Comparison of ENCODE assay signal across 13 cellular contexts in the genomic region with DNA sequence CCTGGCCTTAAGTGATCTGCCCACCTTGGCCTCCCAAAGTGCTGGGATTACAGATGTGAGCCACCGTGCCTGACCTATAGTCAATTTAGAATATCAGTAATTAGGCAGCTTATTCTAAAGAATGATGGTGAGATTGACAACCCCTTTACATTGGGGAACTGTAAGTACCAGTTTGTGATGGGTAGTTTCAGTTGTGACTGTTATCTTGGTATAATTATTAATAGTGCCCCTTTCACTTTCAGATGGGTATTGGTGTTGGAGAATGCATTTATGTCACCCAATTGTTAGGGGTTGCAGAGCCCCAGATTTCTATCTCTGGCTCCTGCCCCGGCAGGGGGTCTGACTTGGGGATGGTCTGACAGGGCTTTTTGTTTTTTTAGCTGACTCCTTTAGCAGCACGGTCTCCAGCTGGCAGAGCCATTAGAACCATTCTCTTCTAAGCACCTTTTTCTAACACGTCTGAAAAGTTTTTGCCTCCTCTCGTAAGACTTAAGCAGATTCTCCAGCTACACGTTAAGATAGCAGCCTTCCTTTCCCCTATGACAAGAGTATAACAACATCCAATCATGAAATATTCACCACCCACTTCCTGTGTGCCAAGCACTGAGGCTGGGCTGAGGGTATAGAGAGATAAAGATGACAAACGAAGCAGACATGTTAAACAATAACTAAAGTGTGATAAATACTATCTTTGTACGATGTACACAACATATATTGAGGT.
DNase-seq lines count a peak whose midpoint lies in the region; ATAC-seq lines count a peak whose summit lies in the region.
"Had no signal": no experiment of that assay in that cellular context is flagged by ENCODE, and none has a peak within 500 bp of the region (broad histone marks: within the 10 kb centered on the region; RNA-seq: fewer than 3 reads in every experiment).

No MANE protein-coding gene starts in this region.

- H3K4me1 ChIP-seq in neuronal stem cell (ENCODE audit: control insufficient read depth in 2 of 2, insufficient read depth in 1 of 2, low read depth in 1 of 2, low read length in 2 of 2): peaks cover 9 to 14% of the 10 kb centered on the region in 2 donors

- H4K8ac ChIP-seq in neuronal stem cell (ENCODE audit: low read depth, low read length): no peak overlapping the region

- no peak overlapping the region for H3K4ac ChIP-seq in neuronal stem cell (ENCODE audit: low read length)

- ATAC-seq in GM21528 (IDR thresholded peaks at IDR 0.05; ENCODE audit: low FRiP score, unreplicated experiment): peak; percentile 70
- peak; percentile 41 for ATAC-seq in HG03442 (IDR thresholded peaks at IDR 0.05; ENCODE audit: unreplicated experiment)
- ATAC-seq: activated T-cell treated with anti-CD3 and anti-CD28 coated beads, Interleukin-2, amount 50 U/mL, for 4 hours; HepG2 had no signal

- no peak overlapping the region for H3K4me3 ChIP-seq in neuronal stem cell (ENCODE audit: low read length in 2 of 2)
- H3K4me3 ChIP-seq in MG63: no peak overlapping the region

- no peak overlapping the region for H2BK5ac ChIP-seq in neuronal stem cell (ENCODE audit: low read length)

- POLR2A ChIA-PET in activated CD4-positive, alpha-beta memory T cell treated with anti-CD3 and anti-CD28 coated beads, Interleukin-2, amount 10 ng/mL, durations not matched to agents 7 days and 5 days (lab: Charles Lee): no interaction called here
- POLR2A ChIA-PET in activated CD4-positive, alpha-beta memory T cell treated with anti-CD3 and anti-CD28 coated beads for 36 hours (lab: Charles Lee): no interaction called here

- no peak overlapping the region for H4K91ac ChIP-seq in neuronal stem cell (ENCODE audit: low read depth, low read length, poor library complexity)

- H3K14ac ChIP-seq in neuronal stem cell (ENCODE audit: low read length): no peak overlapping the region

- H3K4me1 Mint-ChIP-seq in activated CD4-positive, alpha-beta memory T cell treated with anti-CD3 and anti-CD28 coated beads, Interleukin-2, amount 10 ng/mL, durations not matched to agents 7 days and 5 days: peaks cover 36% of the 10 kb centered on the region
- H3K4me1 Mint-ChIP-seq in activated CD4-positive, alpha-beta memory T cell treated with anti-CD3 and anti-CD28 coated beads for 36 hours (ENCODE audit: low read depth): peaks cover 21% of the 10 kb centered on the region

- no CpG with 5 or more reads among the region's 8 CpGs for WGBS in neuronal stem cell (ENCODE audit: extremely low coverage in 2 of 2, insufficient read length in 2 of 2, insufficient replicate concordance in 1 of 2), 2 donors

- peak overlapping the region; percentile 18 for H3K27ac Mint-ChIP-seq in activated CD4-positive, alpha-beta memory T cell treated with anti-CD3 and anti-CD28 coated beads, Interleukin-2, amount 10 ng/mL, durations not matched to agents 7 days and 5 days
- H3K27ac Mint-ChIP-seq in activated CD4-positive, alpha-beta memory T cell treated with anti-CD3 and anti-CD28 coated beads for 36 hours: no peak overlapping the region

- H3K79me1 ChIP-seq in neuronal stem cell (ENCODE audit: low read depth, low read length): no peaks in the 10 kb centered on the region

- H3K9me3 ChIP-seq in neuronal stem cell (replicated peaks in 1 of 2; ENCODE audit: control insufficient read depth in 2 of 2, insufficient read depth in 1 of 2, low read depth in 1 of 2, low read length in 2 of 2): no peaks in the 10 kb centered on the region
- no peaks in the 10 kb centered on the region for H3K9me3 ChIP-seq in MG63

- intact Hi-C loops in activated CD4-positive, alpha-beta memory T cell treated with anti-CD3 and anti-CD28 coated beads for 36 hours (cut with micrococcal nuclease): no loop called here

- no peak overlapping the region for H3K4me2 ChIP-seq in neuronal stem cell (ENCODE audit: insufficient read depth, low read length, poor library complexity, severe bottlenecking)

- H2BK120ac ChIP-seq in neuronal stem cell (ENCODE audit: low read depth, low read length): no peak overlapping the region

- peak overlapping the region; percentile 24 for H3K27ac ChIP-seq in neuronal stem cell (replicated peaks; ENCODE audit: low read length)

- no peak overlapping the region for H3K9ac ChIP-seq in neuronal stem cell (ENCODE audit: low read depth, low read length, poor library complexity)

- H3K27me3 ChIP-seq in neuronal stem cell (ENCODE audit: control insufficient read depth in 3 of 3, insufficient read depth in 3 of 3, low read depth in 1 of 3, low read length in 3 of 3): no peaks in the 10 kb centered on the region
- H3K27me3 ChIP-seq in MG63: no peaks in the 10 kb centered on the region

- no peak overlapping the region for H2AFZ ChIP-seq in neuronal stem cell (ENCODE audit: low read length)

- no peaks in the 10 kb centered on the region for H3K9me3 Mint-ChIP-seq in activated CD4-positive, alpha-beta memory T cell treated with anti-CD3 and anti-CD28 coated beads, Interleukin-2, amount 10 ng/mL, durations not matched to agents 7 days and 5 days
- no peaks in the 10 kb centered on the region for H3K9me3 Mint-ChIP-seq in activated CD4-positive, alpha-beta memory T cell treated with anti-CD3 and anti-CD28 coated beads for 36 hours
- H3K9me3 Mint-ChIP-seq: activated T-cell treated with anti-CD3 and anti-CD28 coated beads, Interleukin-2, amount 50 U/mL, for 4 hours had no signal

- H2AK5ac ChIP-seq in neuronal stem cell (ENCODE audit: low read depth, low read length): no peak overlapping the region

- no peaks in the 10 kb centered on the region for H3K36me3 ChIP-seq in neuronal stem cell (replicated peaks in 1 of 2; ENCODE audit: control insufficient read depth in 2 of 2, insufficient read depth in 2 of 2, low read length in 2 of 2)
- H3K36me3 ChIP-seq in MG63: peaks cover 2% of the 10 kb centered on the region

- no peak overlapping the region for H3K4me3 Mint-ChIP-seq in activated CD4-positive, alpha-beta memory T cell treated with anti-CD3 and anti-CD28 coated beads, Interleukin-2, amount 10 ng/mL, durations not matched to agents 7 days and 5 days
- no peak overlapping the region for H3K4me3 Mint-ChIP-seq in activated CD4-positive, alpha-beta memory T cell treated with anti-CD3 and anti-CD28 coated beads for 36 hours
- H3K4me3 Mint-ChIP-seq: activated T-cell treated with anti-CD3 and anti-CD28 coated beads, Interleukin-2, amount 50 U/mL, for 4 hours had no signal

- DNase-seq in activated CD4-positive, alpha-beta memory T cell treated with anti-CD3 and anti-CD28 coated beads, Interleukin-2, amount 10 ng/mL, durations not matched to agents 7 days and 5 days: no peak
- no peak for DNase-seq in activated CD4-positive, alpha-beta memory T cell treated with anti-CD3 and anti-CD28 coated beads for 36 hours
- DNase-seq in neuronal stem cell (ENCODE audit: low spot score) (no peak), foreskin melanocyte (no peak), cerebellar cortex (ENCODE audit: low spot score) (no peak), MG63 (no peak)
- DNase-seq: activated T-cell treated with anti-CD3 and anti-CD28 coated beads, Interleukin-2, amount 50 U/mL, for 4 hours; effector CD8-positive, alpha-beta T cell; foreskin fibroblast; NCI-H524 had no signal

- CTCF ChIA-PET in activated CD4-positive, alpha-beta memory T cell treated with anti-CD3 and anti-CD28 coated beads, Interleukin-2, amount 10 ng/mL, durations not matched to agents 7 days and 5 days (lab: Charles Lee): no interaction called here
- CTCF ChIA-PET in activated CD4-positive, alpha-beta memory T cell treated with anti-CD3 and anti-CD28 coated beads for 36 hours (lab: Charles Lee): interaction anchor here (0.6 to 0.8 kb wide), 2 partner anchors 217 to 886 kb away, joined by 3 read pairs; no protein-coding TSS in a partner anchor

- no peaks in the 10 kb centered on the region for H3K27me3 Mint-ChIP-seq in activated CD4-positive, alpha-beta memory T cell treated with anti-CD3 and anti-CD28 coated beads, Interleukin-2, amount 10 ng/mL, durations not matched to agents 7 days and 5 days
- H3K27me3 Mint-ChIP-seq in activated CD4-positive, alpha-beta memory T cell treated with anti-CD3 and anti-CD28 coated beads for 36 hours: no peaks in the 10 kb centered on the region

- H3K23ac ChIP-seq in neuronal stem cell (ENCODE audit: low read depth, low read length, poor library complexity): no peak overlapping the region

- no peak overlapping the region for H3K18ac ChIP-seq in neuronal stem cell (ENCODE audit: low read length)

- peaks cover 7% of the 10 kb centered on the region for H3K36me3 Mint-ChIP-seq in activated CD4-positive, alpha-beta memory T cell treated with anti-CD3 and anti-CD28 coated beads, Interleukin-2, amount 10 ng/mL, durations not matched to agents 7 days and 5 days (ENCODE audit: low read depth)
- H3K36me3 Mint-ChIP-seq in activated CD4-positive, alpha-beta memory T cell treated with anti-CD3 and anti-CD28 coated beads for 36 hours: peaks cover 14% of the 10 kb centered on the region

- H2BK15ac ChIP-seq in neuronal stem cell (ENCODE audit: low read length): no peak overlapping the region

- H2BK12ac ChIP-seq in neuronal stem cell (ENCODE audit: low read length): no peak overlapping the region
